ENCODE assay signal across 31 cellular contexts in the genomic region with DNA sequence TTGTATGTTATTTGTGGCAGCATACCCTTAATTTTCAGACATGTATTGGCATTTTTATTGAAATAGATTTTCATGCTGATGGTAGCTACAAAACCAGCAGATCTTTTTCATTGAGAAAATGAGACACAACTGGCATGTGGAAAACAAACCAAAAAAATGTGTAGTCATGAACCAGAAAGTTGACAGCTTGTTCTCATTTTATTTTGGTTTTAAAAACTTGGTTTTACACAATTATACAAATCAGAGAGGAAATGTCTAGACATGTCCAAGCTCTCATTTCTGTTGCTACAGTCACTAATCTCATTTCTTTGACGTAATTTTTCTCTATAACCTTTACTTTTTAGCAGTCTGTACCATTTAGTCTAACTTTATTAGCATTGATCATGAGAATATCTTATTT.
"Had no signal": no experiment of that assay in that cellular context is flagged by ENCODE, and none has a peak within 500 bp of the region (broad histone marks: within the 10 kb centered on the region; RNA-seq: fewer than 3 reads in every experiment).

No MANE protein-coding gene starts in this region.

- DNase-seq: activated B cell treated with CpG ODN at 0.5 μM for 24 hours; activated CD4-positive, alpha-beta memory T cell treated with anti-CD3 and anti-CD28 coated beads for 36 hours; activated CD4-positive, alpha-beta T cell treated with anti-CD3 and anti-CD28 coated beads for 4 hours; activated CD4-positive, alpha-beta T cell treated with anti-CD3 and anti-CD28 coated beads, Interleukin-2, amount 10 ng/mL, durations not matched to agents 24 days and 14 days; activated CD4-positive, alpha-beta T cell treated with anti-CD3 and anti-CD28 coated beads, Interleukin-2, amount 50 U/mL, for 1 hour; activated CD4-positive, alpha-beta T cell treated with anti-CD3 and anti-CD28 coated beads, Interleukin-2, amount 50 U/mL, for 4 hours; activated CD4-positive, CD25-positive, alpha-beta regulatory T cell treated with anti-CD3 and anti-CD28 coated beads, Interleukin-2, amount 50 U/mL, for 72 hours; activated CD8-positive, alpha-beta memory T cell treated with anti-CD3 and anti-CD28 coated beads, Interleukin-2, amount 50 U/mL, for 4 hours; activated CD8-positive, alpha-beta T cell treated with anti-CD3 and anti-CD28 coated beads for 36 hours; activated effector memory CD4-positive, alpha-beta T cell treated with anti-CD3 and anti-CD28 coated beads, Interleukin-2, amount 50 U/mL, for 16 hours; activated gamma-delta T cell treated with Interleukin-2 at 50 U/mL for 16 hours; activated naive CD4-positive, alpha-beta T cell; activated naive CD4-positive, alpha-beta T cell treated with anti-CD3 and anti-CD28 coated beads for 36 hours; activated naive CD4-positive, alpha-beta T cell treated with anti-CD3 and anti-CD28 coated beads, Interleukin-2, amount 50 U/mL, for 16 hours; activated naive CD8-positive, alpha-beta T cell treated with anti-CD3 and anti-CD28 coated beads for 36 hours; activated T-cell treated with anti-CD3 and anti-CD28 coated beads for 4 hours; activated T-cell treated with anti-CD3 and anti-CD28 coated beads, Interleukin-2, amount 50 U/mL, for 1 hour; activated T-cell treated with anti-CD3 and anti-CD28 coated beads, Interleukin-2, amount 50 U/mL, for 4 hours; activated T-cell treated with anti-CD3 and anti-CD28 coated beads, Interleukin-2, amount 50 U/mL, for 72 hours; amygdala; anterior cingulate cortex; caudate nucleus; cerebellar nuclear complex; T-cell; T-helper 17 cell; T-helper 9 cell had no signal

- H3K4me1 ChIP-seq: ascending aorta, breast epithelium had no signal

- H3K27ac ChIP-seq: ascending aorta, breast epithelium, VCaP had no signal

- H3K27me3 ChIP-seq: ascending aorta, breast epithelium had no signal

- ATAC-seq: activated CD8-positive, alpha-beta T cell treated with anti-CD3 and anti-CD28 coated beads for 36 hours; activated naive CD4-positive, alpha-beta T cell treated with anti-CD3 and anti-CD28 coated beads, Interleukin-2, amount 50 U/mL, for 72 hours; activated T-cell treated with anti-CD3 and anti-CD28 coated beads, Interleukin-2, amount 50 U/mL, for 4 hours; activated T-cell treated with anti-CD3 and anti-CD28 coated beads, Interleukin-2, amount 50 U/mL, for 72 hours; activated T-helper 17 cell treated with anti-CD3 and anti-CD28 coated beads, Interleukin-2, amount 50 U/mL, for 72 hours; T-cell; T-helper 17 cell had no signal

- H3K4me3 ChIP-seq: ascending aorta, breast epithelium had no signal

- H3K9me3 ChIP-seq: ascending aorta, breast epithelium had no signal

- H3K36me3 ChIP-seq: ascending aorta, breast epithelium had no signal
